In the genomic region with DNA sequence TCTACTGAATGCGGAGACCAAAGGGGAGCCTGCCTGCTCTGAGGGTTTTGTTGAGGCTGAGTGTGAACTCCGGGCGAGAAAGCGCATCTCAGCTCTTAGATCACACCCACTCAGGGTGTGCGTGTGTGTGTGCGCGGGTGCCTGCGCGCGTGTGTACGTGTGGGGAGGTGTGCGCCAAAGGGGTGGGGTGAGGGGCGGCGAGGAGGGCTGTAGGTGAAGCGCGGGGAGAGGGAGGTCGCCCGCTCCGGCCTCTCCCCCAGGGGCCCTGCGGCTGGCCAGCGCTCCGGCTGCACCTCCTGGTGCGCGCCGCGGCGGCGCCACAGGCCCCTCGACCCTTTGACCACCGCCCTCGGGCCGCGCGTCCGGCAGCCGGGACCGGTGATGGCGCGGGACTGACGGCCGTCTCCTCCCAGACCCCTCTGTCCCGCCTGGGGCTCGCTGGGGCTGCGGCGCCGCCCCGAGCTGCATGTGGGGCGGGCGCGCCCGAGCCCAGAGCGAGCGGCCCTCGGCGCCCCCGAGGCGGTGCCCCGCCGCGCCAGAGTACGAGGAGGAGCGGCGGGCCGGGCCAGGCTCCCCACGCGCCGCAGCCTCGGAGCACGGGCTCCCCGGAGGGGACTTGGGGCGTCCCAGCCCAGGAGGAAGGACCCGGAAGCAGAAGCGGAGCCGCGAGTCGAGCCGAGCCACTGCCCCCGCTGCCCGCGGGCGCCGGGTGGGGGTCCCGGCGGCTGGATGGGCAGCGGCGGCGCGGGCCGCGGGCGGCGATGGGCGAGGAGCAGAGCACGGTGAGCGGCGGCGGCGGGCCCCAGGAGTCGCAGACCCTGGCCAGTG, we compare ENCODE assay signal across 9 cellular contexts. TPM values are rescaled to one million over a fixed set of nuclear protein-coding genes. Genes with fewer than 3 reads are reported as not detected.
A peak's percentile ranks its signal among the peaks of the same experiment; 100 is the strongest.
DNase-seq lines count a peak whose midpoint lies in the region; TF ChIP-seq lines count a peak whose summit lies in the region.
"Had no signal": no experiment of that assay in that cellular context is flagged by ENCODE, and none has a peak within 500 bp of the region (broad histone marks: within the 10 kb centered on the region; RNA-seq: fewer than 3 reads in every experiment).

A gene with protein sequence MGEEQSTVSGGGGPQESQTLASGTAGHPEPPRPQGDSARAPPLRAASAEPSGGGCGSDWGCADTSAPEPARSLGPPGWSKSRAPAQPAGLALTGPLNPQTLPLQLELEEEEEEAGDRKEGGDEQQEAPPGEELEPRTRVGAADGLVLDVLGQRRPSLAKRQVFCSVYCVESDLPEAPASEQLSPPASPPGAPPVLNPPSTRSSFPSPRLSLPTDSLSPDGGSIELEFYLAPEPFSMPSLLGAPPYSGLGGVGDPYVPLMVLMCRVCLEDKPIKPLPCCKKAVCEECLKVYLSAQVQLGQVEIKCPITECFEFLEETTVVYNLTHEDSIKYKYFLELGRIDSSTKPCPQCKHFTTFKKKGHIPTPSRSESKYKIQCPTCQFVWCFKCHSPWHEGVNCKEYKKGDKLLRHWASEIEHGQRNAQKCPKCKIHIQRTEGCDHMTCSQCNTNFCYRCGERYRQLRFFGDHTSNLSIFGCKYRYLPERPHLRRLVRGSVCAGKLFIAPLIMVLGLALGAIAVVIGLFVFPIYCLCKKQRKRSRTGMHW (plus strand): TSS at position 654 of the 828 bp plus-strand sequence. CDS start 108 bp downstream, at position 762.

- peak in 1 of 5 experiments; percentile 28 for TF ChIP-seq CTCF in transverse colon (IDR thresholded peaks at IDR 0.05)

- peak within 1 kb of the TSS; percentile 87 to 96 (median 88) for H3K4me3 ChIP-seq in transverse colon

- POLR2A ChIA-PET in activated CD4-positive, alpha-beta T cell treated with anti-CD3 and anti-CD28 coated beads, Interleukin-2, amount 10 ng/mL, durations not matched to agents 7 days and 5 days (lab: Charles Lee), result no interaction called here

- H3K4me1 Mint-ChIP-seq in activated CD4-positive, alpha-beta T cell treated with anti-CD3 and anti-CD28 coated beads, Interleukin-2, amount 10 ng/mL, durations not matched to agents 7 days and 5 days, result peaks cover 31% of the 10 kb centered on the region

- TF ChIP-seq EP300 in Ishikawa (IDR thresholded peaks at IDR 0.05; ENCODE audit: borderline replicate concordance) (no peak), transverse colon (IDR thresholded peaks at IDR 0.05; ENCODE audit: low read depth) (no peak)

- H3K27me3 ChIP-seq in transverse colon, result no peaks in the 10 kb centered on the region

- intact Hi-C loops in transverse colon (cut with DNase I; ENCODE audit: low total_unique reads), result loop anchor here (5.0 kb wide), 1 partner anchor 135 kb away; no protein-coding TSS in a partner anchor

- WGBS in transverse colon (ENCODE audit: low coverage in 1 of 2), 2 donors, result 0 to 14% methylated on average over 1 to 18 of the region's 99 CpGs

- H3K4me1 ChIP-seq in transverse colon, result peaks cover 0 to 39% (median 15%) of the 10 kb centered on the region in 4 donors

- peak within 1 kb of the TSS; percentile 92 to 96 (median 94) for H3K27ac ChIP-seq in transverse colon
- H3K27ac ChIP-seq: C4-2B had no signal

- H3K27me3 Mint-ChIP-seq in activated CD4-positive, alpha-beta T cell treated with anti-CD3 and anti-CD28 coated beads, Interleukin-2, amount 10 ng/mL, durations not matched to agents 7 days and 5 days, result peaks cover 59% of the 10 kb centered on the region

- H3K27ac Mint-ChIP-seq in activated CD4-positive, alpha-beta T cell treated with anti-CD3 and anti-CD28 coated beads, Interleukin-2, amount 10 ng/mL, durations not matched to agents 7 days and 5 days, result peak within 1 kb of the TSS; percentile 66

- TF ChIP-seq RAD21 in Ishikawa (IDR thresholded peaks at IDR 0.05; ENCODE audit: low read depth), result peak; percentile 11; the same call in 1 of the 2 replicates

- CTCF ChIA-PET in activated CD4-positive, alpha-beta T cell treated with anti-CD3 and anti-CD28 coated beads, Interleukin-2, amount 10 ng/mL, durations not matched to agents 7 days and 5 days (lab: Charles Lee), result no interaction called here

- no peaks in the 10 kb centered on the region for H3K36me3 ChIP-seq in transverse colon

- no peaks in the 10 kb centered on the region for H3K9me3 ChIP-seq in transverse colon

- in situ Hi-C loops in transverse colon (cut with MboI; ENCODE audit: low pct_ligation_motif_present in 1 of 4, low pct_unique_long_range_greater_than_20kb in 1 of 4, low sequenced_read_pairs in 3 of 4), result no loop called here

- H3K9me3 Mint-ChIP-seq in activated CD4-positive, alpha-beta T cell treated with anti-CD3 and anti-CD28 coated beads, Interleukin-2, amount 10 ng/mL, durations not matched to agents 7 days and 5 days, result no peaks in the 10 kb centered on the region

- H3K4me3 Mint-ChIP-seq in activated CD4-positive, alpha-beta T cell treated with anti-CD3 and anti-CD28 coated beads, Interleukin-2, amount 10 ng/mL, durations not matched to agents 7 days and 5 days, result peak within 1 kb of the TSS; percentile 77

- TF ChIP-seq POLR2A in transverse colon (IDR thresholded peaks at IDR 0.05), result peak; percentile 40

- DNase-seq in NCI-H1092 treated with DMSO at 0.1 percent for 48 hours (lab: John Stamatoyannopoulos, UW) (peak; percentile 27), NCI-H1092 (lab: John Stamatoyannopoulos, UW) (no peak), fibroblast of gingiva (ENCODE audit: low read depth) (peak; percentile 68), mucosa of gallbladder (ENCODE audit: low spot score) (peak; percentile 56), transverse colon (peak; percentile 50)
- peak; percentile 17 for DNase-seq in activated CD4-positive, alpha-beta T cell treated with anti-CD3 and anti-CD28 coated beads, Interleukin-2, amount 10 ng/mL, durations not matched to agents 7 days and 5 days
- no peak for DNase-seq in activated CD8-positive, alpha-beta memory T cell treated with anti-CD3 and anti-CD28 coated beads, Interleukin-2, amount 50 U/mL, for 48 hours

- H3K36me3 Mint-ChIP-seq in activated CD4-positive, alpha-beta T cell treated with anti-CD3 and anti-CD28 coated beads, Interleukin-2, amount 10 ng/mL, durations not matched to agents 7 days and 5 days (ENCODE audit: low read depth), result no peaks in the 10 kb centered on the region

TF ChIP-seq in Ishikawa, 13 proteins besides CTCF, POLR2A, EP300 and RAD21:
- TF ChIP-seq EGR1 (IDR thresholded peaks at IDR 0.05), result peak; percentile 27; the same call in 1 of the 2 replicates
- no peak for TF ChIP-seq TEAD4 (IDR thresholded peaks at IDR 0.05)
- 0 out of 2 replicates have a peak, but pooled peaks have one; percentile 12 for TF ChIP-seq TCF12 (IDR thresholded peaks at IDR 0.05; ENCODE audit: low read depth)
- TF ChIP-seq, protein P1, sequence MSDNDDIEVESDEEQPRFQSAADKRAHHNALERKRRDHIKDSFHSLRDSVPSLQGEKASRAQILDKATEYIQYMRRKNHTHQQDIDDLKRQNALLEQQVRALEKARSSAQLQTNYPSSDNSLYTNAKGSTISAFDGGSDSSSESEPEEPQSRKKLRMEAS (IDR thresholded peaks at IDR 0.05), result no peak
- TF ChIP-seq FOXM1 (IDR thresholded peaks at IDR 0.05; ENCODE audit: borderline replicate concordance, low read depth), result no peak
- TF ChIP-seq YY1 (IDR thresholded peaks at IDR 0.05; ENCODE audit: low read depth), result 0 out of 2 replicates have a peak, but pooled peaks have one; percentile 23
- TF ChIP-seq, protein P2, sequence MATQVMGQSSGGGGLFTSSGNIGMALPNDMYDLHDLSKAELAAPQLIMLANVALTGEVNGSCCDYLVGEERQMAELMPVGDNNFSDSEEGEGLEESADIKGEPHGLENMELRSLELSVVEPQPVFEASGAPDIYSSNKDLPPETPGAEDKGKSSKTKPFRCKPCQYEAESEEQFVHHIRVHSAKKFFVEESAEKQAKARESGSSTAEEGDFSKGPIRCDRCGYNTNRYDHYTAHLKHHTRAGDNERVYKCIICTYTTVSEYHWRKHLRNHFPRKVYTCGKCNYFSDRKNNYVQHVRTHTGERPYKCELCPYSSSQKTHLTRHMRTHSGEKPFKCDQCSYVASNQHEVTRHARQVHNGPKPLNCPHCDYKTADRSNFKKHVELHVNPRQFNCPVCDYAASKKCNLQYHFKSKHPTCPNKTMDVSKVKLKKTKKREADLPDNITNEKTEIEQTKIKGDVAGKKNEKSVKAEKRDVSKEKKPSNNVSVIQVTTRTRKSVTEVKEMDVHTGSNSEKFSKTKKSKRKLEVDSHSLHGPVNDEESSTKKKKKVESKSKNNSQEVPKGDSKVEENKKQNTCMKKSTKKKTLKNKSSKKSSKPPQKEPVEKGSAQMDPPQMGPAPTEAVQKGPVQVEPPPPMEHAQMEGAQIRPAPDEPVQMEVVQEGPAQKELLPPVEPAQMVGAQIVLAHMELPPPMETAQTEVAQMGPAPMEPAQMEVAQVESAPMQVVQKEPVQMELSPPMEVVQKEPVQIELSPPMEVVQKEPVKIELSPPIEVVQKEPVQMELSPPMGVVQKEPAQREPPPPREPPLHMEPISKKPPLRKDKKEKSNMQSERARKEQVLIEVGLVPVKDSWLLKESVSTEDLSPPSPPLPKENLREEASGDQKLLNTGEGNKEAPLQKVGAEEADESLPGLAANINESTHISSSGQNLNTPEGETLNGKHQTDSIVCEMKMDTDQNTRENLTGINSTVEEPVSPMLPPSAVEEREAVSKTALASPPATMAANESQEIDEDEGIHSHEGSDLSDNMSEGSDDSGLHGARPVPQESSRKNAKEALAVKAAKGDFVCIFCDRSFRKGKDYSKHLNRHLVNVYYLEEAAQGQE (IDR thresholded peaks at IDR 0.05; ENCODE audit: low read depth), result peak; percentile 29; the same call in 1 of the 2 replicates
- TF ChIP-seq ZBTB7A (IDR thresholded peaks at IDR 0.05; ENCODE audit: low read depth), result peak; percentile 93

RNA-seq across cellular contexts. Expression of the gene that starts here (rescaled TPM):
- 1 to 10 TPM; 1.1 to 2.1 TPM for total RNA-seq in activated CD4-positive, alpha-beta T cell treated with anti-CD3 and anti-CD28 coated beads, Interleukin-2, amount 10 ng/mL, durations not matched to agents 7 days and 5 days
- total RNA-seq in mucosa of gallbladder (32.1 TPM), transverse colon (10 to 100 TPM in 3 of 4 donors, 1 to 10 TPM in 1; 6.0 to 24.3 (median 16.0) TPM)

Comparison
In these comparisons a context has a peak if more than half of its experiments do, and no peak if none do; other contexts are left out.
1. DNase-seq: peak in NCI-H1092 treated with DMSO at 0.1 percent for 48 hours (single experiment), activated CD4-positive, alpha-beta T cell treated with anti-CD3 and anti-CD28 coated beads, Interleukin-2, amount 10 ng/mL, durations not matched to agents 7 days and 5 days (single experiment), fibroblast of gingiva (single experiment), mucosa of gallbladder (single experiment) and transverse colon (single experiment); none in NCI-H1092 (single experiment) and activated CD8-positive, alpha-beta memory T cell treated with anti-CD3 and anti-CD28 coated beads, Interleukin-2, amount 50 U/mL, for 48 hours (single experiment).